In genomic region chr2:110677080-110677479, GRCh38 we compare ENCODE assay signal across 9 cellular contexts. TPM values are rescaled to one million over a fixed set of nuclear protein-coding genes. Genes with fewer than 3 reads are reported as not detected.
DNase-seq lines count a peak whose midpoint lies in the region; ATAC-seq and TF ChIP-seq lines count a peak whose summit lies in the region.
"Had no signal": no experiment of that assay in that cellular context is flagged by ENCODE, and none has a peak within 500 bp of the region (broad histone marks: within the 10 kb centered on the region; RNA-seq: fewer than 3 reads in every experiment).

No MANE protein-coding gene starts in this region.

- H3F3A ChIP-seq in MM.1S (ENCODE audit: insufficient read depth, low read length) (peaks cover 41% of the 10 kb centered on the region), neural cell (ENCODE audit: insufficient read depth, low read length, poor library complexity, severe bottlenecking) (no peaks in the 10 kb centered on the region)

- H4K20me1 ChIP-seq in MM.1S (ENCODE audit: insufficient read depth, low read length) (no peaks in the 10 kb centered on the region), neural cell (ENCODE audit: insufficient read depth) (no peaks in the 10 kb centered on the region)

- H3K4me1 Mint-ChIP-seq in Calu3 (ENCODE audit: low read depth, unreplicated experiment): peaks cover 30% of the 10 kb centered on the region

- no peak for TF ChIP-seq RAD21 in neural cell (conservative IDR thresholded peaks at IDR 0.05)

- BruUV-seq in Calu3 (replicated peaks; lab: Mats Ljungman, UMichigan): TSS peak; percentile 73

- CTCF ChIA-PET in Calu3 (lab: Charles Lee): interaction anchor here (0.7 kb wide), 1 partner anchor 78 kb away, joined by 3 read pairs; no protein-coding TSS in a partner anchor

- H3K27ac ChIP-seq in MM.1S (ENCODE audit: low read length): peak overlapping the region; percentile 95; the same call in 1 of the 2 replicates
- no peak overlapping the region for H3K27ac ChIP-seq in neural cell (ENCODE audit: low read length)

- peak overlapping the region; percentile 94 for H3K4me3 Mint-ChIP-seq in Calu3 (ENCODE audit: low read depth, unreplicated experiment)

- no peaks in the 10 kb centered on the region for H3K9me3 Mint-ChIP-seq in Calu3 (ENCODE audit: low read depth, unreplicated experiment)

- H2AFZ ChIP-seq in MM.1S (ENCODE audit: low read length) (no peak overlapping the region), neural cell (ENCODE audit: low read depth, low read length) (no peak overlapping the region)

- peaks cover 21% of the 10 kb centered on the region for H3K36me3 Mint-ChIP-seq in Calu3 (ENCODE audit: insufficient read depth, unreplicated experiment)

- TF ChIP-seq EP300 in neural cell (conservative IDR thresholded peaks at IDR 0.05; ENCODE audit: poor library complexity, severe bottlenecking): no peak

- no peak for ATAC-seq in HG02759 (IDR thresholded peaks at IDR 0.05; ENCODE audit: unreplicated experiment)
- ATAC-seq in GM19452 (IDR thresholded peaks at IDR 0.05; ENCODE audit: unreplicated experiment): no peak
- ATAC-seq in HG03108 (IDR thresholded peaks at IDR 0.05; ENCODE audit: unreplicated experiment): no peak

- intact Hi-C loops in Calu3 (cut with micrococcal nuclease; ENCODE audit: unreplicated experiment): loop anchor here (5.0 kb wide), 1 partner anchor 80 kb away; no protein-coding TSS in a partner anchor

- H3K4me2 ChIP-seq in MM.1S (ENCODE audit: low read depth, low read length) (peak overlapping the region; percentile 92), neural cell (ENCODE audit: low read length) (peak overlapping the region; percentile 76)

- H3K79me2 ChIP-seq in MM.1S (ENCODE audit: low read length) (peaks cover 58% of the 10 kb centered on the region), neural cell (replicated peaks; ENCODE audit: insufficient read depth, low read length) (peaks cover 23% of the 10 kb centered on the region)

- TF ChIP-seq CTCF in Calu3 (IDR thresholded peaks at IDR 0.05; ENCODE audit: unreplicated experiment): no peak
- TF ChIP-seq CTCF in MM.1S (IDR thresholded peaks at IDR 0.05; ENCODE audit: low read length): no peak
- no peak for TF ChIP-seq CTCF in cardiac fibroblast (IDR thresholded peaks at IDR 0.05; ENCODE audit: low read depth, low read length)
- no peak for TF ChIP-seq CTCF in neural cell (IDR thresholded peaks at IDR 0.05; ENCODE audit: poor library complexity, severe bottlenecking)

- H3K4me1 ChIP-seq in MM.1S (ENCODE audit: low read length): peaks cover 18% of the 10 kb centered on the region

- peaks cover 6% of the 10 kb centered on the region; the same call in 1 of the 2 replicates for H3K36me3 ChIP-seq in MM.1S (replicated peaks; ENCODE audit: insufficient read depth, low read length)
- no peaks in the 10 kb centered on the region for H3K36me3 ChIP-seq in neural cell (ENCODE audit: insufficient read depth, low read length)

- peaks cover 16% of the 10 kb centered on the region for H3K27me3 Mint-ChIP-seq in Calu3 (ENCODE audit: unreplicated experiment)

- DNase-seq in Calu3 (no peak), MM.1S (peak; percentile 25), cardiac fibroblast (ENCODE audit: low read depth in 2 of 2) (peak in 1 of 2 donors; percentile 11), C1 segment of cervical spinal cord (lab: John Stamatoyannopoulos, UW) (no peak)
- DNase-seq: kidney had no signal

- H3K4me3 ChIP-seq in MM.1S (ENCODE audit: low read length): peak overlapping the region; percentile 92
- H3K4me3 ChIP-seq in cardiac fibroblast (replicated peaks in 1 of 2; ENCODE audit: low read depth in 2 of 2, low read length in 2 of 2): peak overlapping the region; percentile 75 to 81
- peak overlapping the region; percentile 70 for H3K4me3 ChIP-seq in neural cell (ENCODE audit: low read length)

- H3K27me3 ChIP-seq in MM.1S (replicated peaks; ENCODE audit: insufficient read depth, low read length) (no peaks in the 10 kb centered on the region), neural cell (ENCODE audit: insufficient read depth, low read depth, low read length) (no peaks in the 10 kb centered on the region)

- no peaks in the 10 kb centered on the region for H3K9me3 ChIP-seq in MM.1S (replicated peaks; ENCODE audit: insufficient read depth, low read length)
- H3K9me3 ChIP-seq in neural cell (ENCODE audit: low read length): no peaks in the 10 kb centered on the region

- peak overlapping the region; percentile 91 for H3K27ac Mint-ChIP-seq in Calu3 (ENCODE audit: unreplicated experiment)

- H3K9ac ChIP-seq in MM.1S (ENCODE audit: low read length) (peak overlapping the region; percentile 96), neural cell (ENCODE audit: low read length) (no peak overlapping the region)

- no peaks in the 10 kb centered on the region for H3K9me2 ChIP-seq in MM.1S (replicated peaks; ENCODE audit: insufficient read depth, low read length)
- H3K9me2 ChIP-seq in neural cell (ENCODE audit: insufficient read depth, low read length): no peaks in the 10 kb centered on the region

TF ChIP-seq in neural cell, 6 proteins besides CTCF, POLR2A, EP300 and RAD21:
- TF ChIP-seq SMC3 (conservative IDR thresholded peaks at IDR 0.05; ENCODE audit: poor library complexity) (no peak), EZH2 (IDR thresholded peaks at IDR 0.05; ENCODE audit: borderline replicate concordance, insufficient read depth, low read length, poor library complexity, severe bottlenecking) (no peak), MXI1 (conservative IDR thresholded peaks at IDR 0.05; ENCODE audit: poor library complexity, severe bottlenecking) (no peak), REST (IDR thresholded peaks at IDR 0.05; ENCODE audit: borderline replicate concordance) (no peak), POLR2AphosphoS5 (IDR thresholded peaks at IDR 0.05) (no peak), TAF1 (IDR thresholded peaks at IDR 0.05; ENCODE audit: low read depth) (no peak)

RNA-seq across cellular contexts. Expression of gene BUB1, which starts 0.8 kb away (rescaled TPM):
- 63.6 and 66.1 TPM in 2 replicates for total RNA-seq in Calu3 (2022)
- polyA plus RNA-seq in neural cell: 2.1 and 2.4 TPM in 2 replicates
- 4.9 and 5.2 TPM in 2 replicates for polyA minus RNA-seq in neural cell

RNA-seq across cellular contexts. Expression of gene ACOXL, which starts 55.3 kb away (rescaled TPM):
- total RNA-seq in Calu3 (2022): 2.4 and 2.7 TPM in 2 replicates
- polyA plus RNA-seq in neural cell: 0.12 TPM in 1 of 2 replicates, not detected in the other
- polyA minus RNA-seq in neural cell: not detected in 2 replicates
